8 cellular contexts compared by ENCODE assay signal in genomic region chr2:137964066-137964858, GRCh38. TPM values are rescaled to one million over a fixed set of nuclear protein-coding genes. Genes with fewer than 3 reads are reported as not detected.
DNase-seq lines count a peak whose midpoint lies in the region; ATAC-seq and TF ChIP-seq lines count a peak whose summit lies in the region.

TSS of gene HNMT (plus strand) at chr2:137964473. CDS start at chr2:137964492, 19 bp downstream.

- no peaks in the 10 kb centered on the region for H3K27me3 Mint-ChIP-seq in T-cell
- no peaks in the 10 kb centered on the region for H3K27me3 Mint-ChIP-seq in CD4-positive, alpha-beta memory T cell

- H3K4me1 Mint-ChIP-seq in T-cell, result peaks cover 0 to 5% (median 0%) of the 10 kb centered on the region in 3 donors
- H3K4me1 Mint-ChIP-seq in CD4-positive, alpha-beta memory T cell, result peaks cover 0 to 1% (median 0%) of the 10 kb centered on the region in 4 donors

- H3K27ac Mint-ChIP-seq in T-cell, result no peak within 1 kb of the TSS
- no peak within 1 kb of the TSS for H3K27ac Mint-ChIP-seq in CD4-positive, alpha-beta memory T cell

- no peak for TF ChIP-seq CTCF in esophagus muscularis mucosa (IDR thresholded peaks at IDR 0.05)

- no peaks in the 10 kb centered on the region for H3K36me3 Mint-ChIP-seq in T-cell
- H3K36me3 Mint-ChIP-seq in CD4-positive, alpha-beta memory T cell, result no peaks in the 10 kb centered on the region

- H3K9me3 Mint-ChIP-seq in T-cell, result no peaks in the 10 kb centered on the region
- H3K9me3 Mint-ChIP-seq in CD4-positive, alpha-beta memory T cell, result peaks cover 0 to 3% (median 0%) of the 10 kb centered on the region in 8 donors

- DNase-seq in RPMI7951 (ENCODE audit: low read depth) (peak; percentile 66), esophagus muscularis mucosa (ENCODE audit: extremely low spot score) (no peak), mucosa of gallbladder (ENCODE audit: low spot score) (peak; percentile 27), MG63 (no peak), T-cell (no peak)
- no peak for DNase-seq in activated CD4-positive, alpha-beta T cell treated with anti-CD3 and anti-CD28 coated beads for 4 hours
- DNase-seq in CD4-positive, alpha-beta memory T cell, result no peak

- intact Hi-C loops in esophagus muscularis mucosa (cut with DNase I), result no loop called here
- intact Hi-C loops in CD4-positive, alpha-beta memory T cell (cut with micrococcal nuclease), result no loop called here

- CTCF ChIA-PET in T-cell (lab: Charles Lee), result interaction anchor here (0.6 to 0.8 kb wide), 4 partner anchors 10 to 962 kb away, joined by 3 to 6 read pairs (median 4); no protein-coding TSS in a partner anchor
- CTCF ChIA-PET in CD4-positive, alpha-beta memory T cell (lab: Charles Lee; ENCODE audit: partially characterized antibody), result interaction anchor here (0.6 kb wide), 1 partner anchor 353 kb away, joined by 3 read pairs; no protein-coding TSS in a partner anchor

- H3K27me3 ChIP-seq in esophagus muscularis mucosa, result no peaks in the 10 kb centered on the region
- H3K27me3 ChIP-seq in MG63, result no peaks in the 10 kb centered on the region
- H3K27me3 ChIP-seq in CD4-positive, alpha-beta memory T cell (ENCODE audit: insufficient read depth, low read length), result no peaks in the 10 kb centered on the region

- no peak for TF ChIP-seq EP300 in esophagus muscularis mucosa (IDR thresholded peaks at IDR 0.05)

- 22% methylated on average over 14 of the region's 15 CpGs for WGBS in esophagus muscularis mucosa

- H3K36me3 ChIP-seq in esophagus muscularis mucosa (no peaks in the 10 kb centered on the region), MG63 (no peaks in the 10 kb centered on the region)
- no peaks in the 10 kb centered on the region for H3K36me3 ChIP-seq in CD4-positive, alpha-beta memory T cell (ENCODE audit: insufficient read depth, low read length)

- no peak for TF ChIP-seq POLR2A in esophagus muscularis mucosa (IDR thresholded peaks at IDR 0.05; ENCODE audit: low read depth)

- H3K27ac ChIP-seq in esophagus muscularis mucosa (replicated peaks in 1 of 4), result peak within 1 kb of the TSS; percentile 73 to 79 (median 78)
- H3K27ac ChIP-seq in CD4-positive, alpha-beta memory T cell (ENCODE audit: low read depth, low read length), result no peak within 1 kb of the TSS

- H3K4me1 ChIP-seq in esophagus muscularis mucosa, result peaks cover 12 to 25% (median 19%) of the 10 kb centered on the region in 4 donors
- H3K4me1 ChIP-seq in CD4-positive, alpha-beta memory T cell (ENCODE audit: insufficient read depth, low read length), result no peaks in the 10 kb centered on the region

- H3K4me3 Mint-ChIP-seq in T-cell, result no peak within 1 kb of the TSS
- no peak within 1 kb of the TSS for H3K4me3 Mint-ChIP-seq in CD4-positive, alpha-beta memory T cell

- POLR2A ChIA-PET in T-cell (lab: Charles Lee), result no interaction called here
- POLR2A ChIA-PET in CD4-positive, alpha-beta memory T cell (lab: Charles Lee; ENCODE audit: partially characterized antibody), result no interaction called here

- H3K9me3 ChIP-seq in esophagus muscularis mucosa, result no peaks in the 10 kb centered on the region
- H3K9me3 ChIP-seq in MG63, result no peaks in the 10 kb centered on the region; the same call in 1 of the 2 replicates
- no peaks in the 10 kb centered on the region for H3K9me3 ChIP-seq in CD4-positive, alpha-beta memory T cell (ENCODE audit: control insufficient read depth in 1 of 2, low read length in 2 of 2)

- ATAC-seq in GM18502 (IDR thresholded peaks at IDR 0.05; ENCODE audit: poor library complexity, unreplicated experiment), result peak; percentile 43
- ATAC-seq in T-cell (replicated peaks in 1 of 4), result no peak

- H3K4me3 ChIP-seq in esophagus muscularis mucosa (peak within 1 kb of the TSS; percentile 51 to 64 (median 60)), MG63 (no peak within 1 kb of the TSS)
- no peak within 1 kb of the TSS for H3K4me3 ChIP-seq in CD4-positive, alpha-beta memory T cell (ENCODE audit: low read length in 2 of 2)

RNA-seq across cellular contexts. Expression of gene HNMT, which starts in this region (rescaled TPM):
- 31.0 and 40.7 TPM in 2 replicates for total RNA-seq in RPMI7951 (2014; rRNA removed; shearing (Covaris generic))
- total RNA-seq in esophagus muscularis mucosa (10 to 100 TPM; 11.2 to 25.5 (median 21.6) TPM), mucosa of gallbladder (92.7 TPM), T-cell (under 1 TPM in 3 of 5 donors, not detected in 2; 0.15 to 0.39 (median 0.22) TPM)
- not detected in 2 replicates for total RNA-seq in MG63 (2014; rRNA removed; shearing (Covaris generic); ENCODE audit: low replicate concordance)
- total RNA-seq in CD4-positive, alpha-beta memory T cell, result 1 to 10 TPM in 1 of 2 experiments, under 1 TPM in 1; 0.32 to 1.1 TPM
- not detected for polyA plus RNA-seq in CD4-positive, alpha-beta memory T cell

Comparison
In these comparisons a context has a peak if more than half of its experiments do, and no peak if none do; other contexts are left out.
1. DNase-seq: peak in RPMI7951 (single experiment) and mucosa of gallbladder (single experiment); none in esophagus muscularis mucosa (single experiment), MG63 (single experiment), activated CD4-positive, alpha-beta T cell treated with anti-CD3 and anti-CD28 coated beads for 4 hours (0 of 2), T-cell (0 of 34) and CD4-positive, alpha-beta memory T cell (0 of 5).
2. H3K4me3 ChIP-seq: peak in esophagus muscularis mucosa (4 of 4); none in MG63 (single experiment) and CD4-positive, alpha-beta memory T cell (0 of 2).